Comparison of ENCODE assay signal across 10 cellular contexts in the genomic region with DNA sequence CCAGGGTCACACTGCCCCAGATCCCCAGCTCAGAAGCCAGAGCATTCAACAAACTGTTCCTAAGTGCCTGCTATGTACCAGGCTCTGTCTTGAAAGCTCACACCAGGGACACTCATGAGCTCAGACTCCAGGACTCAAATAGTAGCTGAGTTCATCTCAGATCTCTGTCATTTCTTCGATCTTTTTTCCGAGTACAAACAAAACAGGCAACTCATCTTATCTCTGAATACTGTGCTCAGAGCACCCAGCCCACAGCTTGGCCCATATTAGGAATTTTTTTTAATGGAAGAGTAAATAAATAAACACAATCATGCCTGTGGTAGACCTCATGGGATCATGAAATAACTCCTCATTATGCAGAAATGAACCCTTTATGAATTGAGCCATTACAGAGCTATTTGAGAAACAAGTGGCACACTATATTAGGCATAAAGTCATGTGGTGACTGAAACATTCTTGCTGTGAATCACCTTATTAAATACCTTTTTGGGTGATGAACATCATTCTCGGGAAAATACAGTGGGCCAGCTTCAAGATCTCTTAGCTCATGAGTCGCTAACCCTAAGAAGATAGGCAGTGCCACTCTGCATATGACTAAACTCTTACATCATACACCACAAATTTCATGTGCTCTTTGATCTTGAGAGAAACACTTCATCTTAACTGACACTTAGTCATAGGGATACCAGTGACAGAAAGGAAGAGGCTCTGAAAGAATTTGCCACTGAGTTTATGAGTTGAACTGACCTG. TPM values are rescaled to one million over a fixed set of nuclear protein-coding genes. Genes with fewer than 3 reads are reported as not detected.
DNase-seq lines count a peak whose midpoint lies in the region; ATAC-seq, FAIRE-seq and TF ChIP-seq lines count a peak whose summit lies in the region.
"Had no signal": no experiment of that assay in that cellular context is flagged by ENCODE, and none has a peak within 500 bp of the region (broad histone marks: within the 10 kb centered on the region; RNA-seq: fewer than 3 reads in every experiment).

No MANE protein-coding gene starts in this region.

- H3K36me3 Mint-ChIP-seq in astrocyte (ENCODE audit: low read depth, unreplicated experiment): peaks cover 2% of the 10 kb centered on the region
- H3K36me3 Mint-ChIP-seq: IgD-negative memory B cell had no signal

- intact Hi-C loops in mucosa of descending colon (cut with DNase I, micrococcal nuclease): no loop called here

- H3K4me1 Mint-ChIP-seq in astrocyte (ENCODE audit: low read depth, unreplicated experiment): peaks cover 39% of the 10 kb centered on the region
- H3K4me1 Mint-ChIP-seq: IgD-negative memory B cell had no signal

- peak; percentile 94 for ATAC-seq in GM21529 (IDR thresholded peaks at IDR 0.05; ENCODE audit: unreplicated experiment)
- ATAC-seq in mucosa of descending colon: peak; percentile 58

- H3K4me2 ChIP-seq in astrocyte (ENCODE audit: low read length): peak overlapping the region; percentile 63

- H3K9ac ChIP-seq in astrocyte (ENCODE audit: low read length): peak overlapping the region; percentile 41

- H2AFZ ChIP-seq in astrocyte (ENCODE audit: low read depth, low read length): no peak overlapping the region

- FAIRE-seq in astrocyte (lab: Jason Lieb, UNC): peak; percentile 89

- H3K27ac Mint-ChIP-seq in astrocyte (ENCODE audit: unreplicated experiment): peak overlapping the region; percentile 76
- H3K27ac Mint-ChIP-seq: IgD-negative memory B cell had no signal

- H3K36me3 ChIP-seq in astrocyte (ENCODE audit: insufficient read depth, low read length): no peaks in the 10 kb centered on the region
- H3K36me3 ChIP-seq in mucosa of descending colon (ENCODE audit: low read depth): no peaks in the 10 kb centered on the region
- no peaks in the 10 kb centered on the region for H3K36me3 ChIP-seq in effector memory CD4-positive, alpha-beta T cell (ENCODE audit: control insufficient read depth, insufficient read depth, low read length)
- H3K36me3 ChIP-seq: upper lobe of left lung had no signal

- H3K27me3 Mint-ChIP-seq in astrocyte (ENCODE audit: low read depth, unreplicated experiment): no peaks in the 10 kb centered on the region

- TF ChIP-seq CTCF in astrocyte (IDR thresholded peaks at IDR 0.05; ENCODE audit: insufficient read depth, low read depth, low read length) (no peak), mucosa of descending colon (IDR thresholded peaks at IDR 0.05) (no peak)

- H3K79me2 ChIP-seq in astrocyte (ENCODE audit: insufficient read depth, low read length): peaks cover 54% of the 10 kb centered on the region

- H3K27ac ChIP-seq in astrocyte (ENCODE audit: low read depth, low read length): peak overlapping the region; percentile 71
- H3K27ac ChIP-seq in effector memory CD4-positive, alpha-beta T cell (ENCODE audit: insufficient read depth, low read length, poor library complexity, severe bottlenecking): no peak overlapping the region
- H3K27ac ChIP-seq: upper lobe of left lung had no signal

- no peaks in the 10 kb centered on the region for H3K9me3 ChIP-seq in astrocyte (ENCODE audit: insufficient read depth, low read depth, low read length)
- no peaks in the 10 kb centered on the region for H3K9me3 ChIP-seq in mucosa of descending colon
- no peaks in the 10 kb centered on the region for H3K9me3 ChIP-seq in effector memory CD4-positive, alpha-beta T cell (ENCODE audit: control insufficient read depth, low read length)
- H3K9me3 ChIP-seq: upper lobe of left lung had no signal

- H3K4me3 ChIP-seq in astrocyte (ENCODE audit: insufficient read depth, low read depth, low read length) (no peak overlapping the region), mucosa of descending colon (no peak overlapping the region)
- no peak overlapping the region for H3K4me3 ChIP-seq in effector memory CD4-positive, alpha-beta T cell (ENCODE audit: insufficient read depth, low read depth, low read length, poor library complexity, severe bottlenecking)
- H3K4me3 ChIP-seq: upper lobe of left lung had no signal

- no peaks in the 10 kb centered on the region for H4K20me1 ChIP-seq in astrocyte (ENCODE audit: insufficient read depth, low read length)

- H3K27me3 ChIP-seq in astrocyte (ENCODE audit: insufficient read depth, low read length): no peaks in the 10 kb centered on the region
- H3K27me3 ChIP-seq in effector memory CD4-positive, alpha-beta T cell (replicated peaks; ENCODE audit: control insufficient read depth, insufficient read depth, low read length, poor library complexity, severe bottlenecking): no peaks in the 10 kb centered on the region
- H3K27me3 ChIP-seq: upper lobe of left lung had no signal

- H3K4me1 ChIP-seq in astrocyte (ENCODE audit: insufficient read depth, low read length) (peaks cover 27% of the 10 kb centered on the region), mucosa of descending colon (ENCODE audit: low read depth) (peaks cover 28% of the 10 kb centered on the region)
- H3K4me1 ChIP-seq in effector memory CD4-positive, alpha-beta T cell (ENCODE audit: control insufficient read depth, insufficient read depth, low read length, poor library complexity, severe bottlenecking): no peaks in the 10 kb centered on the region

- DNase-seq in EL (peak; percentile 97), HT-29 (ENCODE audit: low spot score) (peak; percentile 59), astrocyte (ENCODE audit: low read depth) (peak; percentile 97), mucosa of descending colon (no peak), midbrain (lab: John Stamatoyannopoulos, UW) (no peak), NCI-H2171 (lab: John Stamatoyannopoulos, UW) (no peak)
- DNase-seq in effector memory CD4-positive, alpha-beta T cell: no peak
- DNase-seq: upper lobe of left lung had no signal

- no peak overlapping the region for H3K4me3 Mint-ChIP-seq in astrocyte (ENCODE audit: unreplicated experiment)
- H3K4me3 Mint-ChIP-seq: IgD-negative memory B cell had no signal

- H3K9me3 Mint-ChIP-seq in astrocyte (ENCODE audit: unreplicated experiment): peaks cover 2% of the 10 kb centered on the region
- H3K9me3 Mint-ChIP-seq: IgD-negative memory B cell had no signal

RNA-seq across cellular contexts. Expression of a gene that starts 9.9 kb away (rescaled TPM):
- total RNA-seq in HT-29 (2014; rRNA removed; shearing (Covaris generic)): 13.9 and 15.9 TPM in 2 replicates
- total RNA-seq in astrocyte: 8.6 and 12.3 TPM in 2 replicates
- 10 to 100 TPM; 36.8 to 99.7 (median 61.5) TPM for total RNA-seq in mucosa of descending colon

Comparison
In these comparisons a context has a peak if more than half of its experiments do, and no peak if none do; other contexts are left out.
1. DNase-seq: peak in EL (single experiment), HT-29 (single experiment) and astrocyte (single experiment); none in mucosa of descending colon (0 of 3), midbrain (single experiment), effector memory CD4-positive, alpha-beta T cell (0 of 3) and NCI-H2171 (single experiment).